Comparison of ENCODE assay signal across 22 cellular contexts in the genomic region with DNA sequence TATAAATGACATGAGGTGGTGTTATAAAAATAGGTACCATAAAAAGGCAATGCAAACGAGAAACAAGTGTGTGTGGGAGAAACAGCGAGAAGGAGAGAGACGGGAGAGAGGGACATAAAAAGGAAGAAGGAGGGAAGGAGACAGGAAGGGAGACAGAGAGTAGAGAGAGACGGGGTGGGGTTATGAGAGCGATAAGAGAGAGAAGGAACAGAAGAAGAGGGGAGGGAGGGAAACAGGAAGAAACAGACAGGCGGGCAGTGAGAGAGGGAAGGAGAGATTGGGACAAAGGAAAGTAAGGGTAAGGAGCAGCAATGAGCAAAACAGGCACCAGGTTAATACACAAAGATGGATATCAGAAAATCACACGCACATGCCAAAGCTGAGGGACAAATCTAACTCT.
"Had no signal": no experiment of that assay in that cellular context is flagged by ENCODE, and none has a peak within 500 bp of the region (broad histone marks: within the 10 kb centered on the region; RNA-seq: fewer than 3 reads in every experiment).

No MANE protein-coding gene starts in this region.

- H3K9me3 Mint-ChIP-seq: effector memory CD8-positive, alpha-beta T cell; neural progenitor cell; stimulated activated effector memory CD8-positive, alpha-beta T cell treated with anti-CD3 and anti-CD28 coated beads, Interleukin-12 subunit alpha, Interleukin-12 subunit beta, amount 100 ng/mL, for 72 hours had no signal

- H3K27me3 ChIP-seq: neural progenitor cell, pancreas, right lobe of liver, tibial artery, upper lobe of left lung, uterus had no signal

- H3K4me1 ChIP-seq: pancreas, prostate gland, right lobe of liver, tibial artery, uterus had no signal

- FAIRE-seq: islet of Langerhans, pancreas had no signal

- H3K4me2 ChIP-seq: neural progenitor cell had no signal

- H3K9me3 ChIP-seq: heart left ventricle, pancreas, prostate gland, right lobe of liver, tibial artery, upper lobe of left lung, uterus had no signal

- H3K4me3 ChIP-seq: coronary artery, heart left ventricle, neural progenitor cell, pancreas, prostate gland, right lobe of liver, tibial artery, upper lobe of left lung, uterus had no signal

- ATAC-seq: effector memory CD8-positive, alpha-beta T cell; heart left ventricle; naive thymus-derived CD4-positive, alpha-beta T cell; pancreas; right lobe of liver; stimulated activated effector memory CD8-positive, alpha-beta T cell treated with anti-CD3 and anti-CD28 coated beads, Interleukin-12 subunit alpha, Interleukin-12 subunit beta, amount 100 ng/mL, for 72 hours; stimulated activated naive CD8-positive, alpha-beta T cell treated with anti-CD3 and anti-CD28 coated beads, Interleukin-15, Interleukin-2, amounts not matched to agents 100 U/mL and 50 U/mL, for 24 hours had no signal

- H3K27ac Mint-ChIP-seq: neural progenitor cell; stimulated activated effector memory CD8-positive, alpha-beta T cell treated with anti-CD3 and anti-CD28 coated beads, Interleukin-12 subunit alpha, Interleukin-12 subunit beta, amount 100 ng/mL, for 72 hours had no signal

- H3K27me3 Mint-ChIP-seq: effector memory CD8-positive, alpha-beta T cell had no signal

- H3K36me3 Mint-ChIP-seq: naive thymus-derived CD4-positive, alpha-beta T cell; neural progenitor cell; stimulated activated effector memory CD8-positive, alpha-beta T cell treated with anti-CD3 and anti-CD28 coated beads, Interleukin-12 subunit alpha, Interleukin-12 subunit beta, amount 100 ng/mL, for 72 hours had no signal

- H3K36me3 ChIP-seq: heart left ventricle, neural progenitor cell, pancreas, prostate gland, right lobe of liver, tibial artery, upper lobe of left lung, uterus had no signal

- H2AFZ ChIP-seq: neural progenitor cell had no signal

- DNase-seq: effector memory CD8-positive, alpha-beta T cell; erythroblast; foreskin melanocyte; heart left ventricle; hippocampal formation; kidney glomerular epithelial cell; mammary epithelial cell; naive thymus-derived CD4-positive, alpha-beta T cell; nucleus accumbens; pancreas; right lobe of liver; stimulated activated CD4-positive, alpha-beta T cell treated with anti-CD3 and anti-CD28 coated beads, Interleukin-4, amount 100 ng/mL, for 1 hour; stimulated activated CD8-positive, alpha-beta memory T cell treated with anti-CD3 and anti-CD28 coated beads, Interleukin-4, amount 100 ng/mL, for 48 hours; stimulated activated naive CD8-positive, alpha-beta T cell treated with anti-CD3 and anti-CD28 coated beads, Interleukin-15, Interleukin-2, amounts not matched to agents 100 U/mL and 50 U/mL, for 24 hours; tibial artery; upper lobe of left lung; uterus had no signal

- H3K4me3 Mint-ChIP-seq: effector memory CD8-positive, alpha-beta T cell; neural progenitor cell; stimulated activated effector memory CD8-positive, alpha-beta T cell treated with anti-CD3 and anti-CD28 coated beads, Interleukin-12 subunit alpha, Interleukin-12 subunit beta, amount 100 ng/mL, for 72 hours had no signal

- H3K9ac ChIP-seq: neural progenitor cell had no signal

- H3K27ac ChIP-seq: coronary artery, heart left ventricle, neural progenitor cell, pancreas, prostate gland, right lobe of liver, tibial artery, upper lobe of left lung, uterus had no signal
